In the genomic region with DNA sequence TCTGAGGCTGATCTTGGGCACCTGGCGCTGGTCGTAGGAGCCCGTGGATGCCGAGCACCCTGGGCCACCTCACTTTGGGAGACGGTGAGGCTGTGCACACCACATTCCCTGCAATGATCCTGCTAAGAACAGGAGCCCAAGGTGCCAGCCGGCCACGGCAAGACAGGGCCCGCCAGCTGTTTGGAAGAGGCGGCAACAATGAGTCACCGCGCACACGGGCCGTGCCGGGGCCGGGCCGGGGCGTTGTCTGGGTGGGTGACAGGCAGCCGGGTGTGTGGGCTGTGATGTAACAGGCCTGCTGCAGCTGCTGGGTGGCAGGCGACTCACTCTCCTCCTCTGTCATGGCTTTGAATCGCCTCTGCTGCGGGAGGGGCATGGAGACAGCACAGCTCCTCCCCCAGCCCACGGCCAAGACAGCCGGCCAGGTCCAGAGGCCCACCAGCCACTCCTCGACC, we compare ENCODE assay signal across 2 cellular contexts.
TF ChIP-seq lines count a peak whose summit lies in the region.

No MANE protein-coding gene starts in this region.

TF ChIP-seq in K562, 482 proteins besides CTCF, POLR2A, EP300 and RAD21 (continues in another document):
- TF ChIP-seq, protein P1, sequence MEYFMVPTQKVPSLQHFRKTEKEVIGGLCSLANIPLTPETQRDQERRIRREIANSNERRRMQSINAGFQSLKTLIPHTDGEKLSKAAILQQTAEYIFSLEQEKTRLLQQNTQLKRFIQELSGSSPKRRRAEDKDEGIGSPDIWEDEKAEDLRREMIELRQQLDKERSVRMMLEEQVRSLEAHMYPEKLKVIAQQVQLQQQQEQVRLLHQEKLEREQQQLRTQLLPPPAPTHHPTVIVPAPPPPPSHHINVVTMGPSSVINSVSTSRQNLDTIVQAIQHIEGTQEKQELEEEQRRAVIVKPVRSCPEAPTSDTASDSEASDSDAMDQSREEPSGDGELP (CRISPR knock-in tag; IDR thresholded peaks at IDR 0.05; ENCODE audit: borderline replicate concordance), result peak; percentile 99
- TF ChIP-seq MTA1 (IDR thresholded peaks at IDR 0.05; ENCODE audit: borderline replicate concordance) (no peak), KLF6 (CRISPR knock-in tag; IDR thresholded peaks at IDR 0.05; ENCODE audit: borderline replicate concordance) (no peak), ZNF76 (CRISPR knock-in tag; IDR thresholded peaks at IDR 0.05; ENCODE audit: borderline replicate concordance) (no peak), SREBF1 (IDR thresholded peaks at IDR 0.05; ENCODE audit: borderline replicate concordance, low read depth, low read length) (no peak), TOE1 (IDR thresholded peaks at IDR 0.05; ENCODE audit: borderline replicate concordance) (no peak), TOE1 (CRISPR knock-in tag; IDR thresholded peaks at IDR 0.05; ENCODE audit: borderline replicate concordance, low read depth) (no peak), BHLHE40 (IDR thresholded peaks at IDR 0.05; ENCODE audit: low read length) (peak; percentile 96), ESRRA (IDR thresholded peaks at IDR 0.05; ENCODE audit: borderline replicate concordance, low read depth) (no peak), ZNF79 (CRISPR knock-in tag; IDR thresholded peaks at IDR 0.05; ENCODE audit: low read depth) (no peak), FIP1L1 (IDR thresholded peaks at IDR 0.05; ENCODE audit: low read depth, low read length, poor library complexity, severe bottlenecking) (no peak), GABPA (tag; conservative IDR thresholded peaks at IDR 0.05; ENCODE audit: low read depth) (no peak)
- TF ChIP-seq, protein P2, sequence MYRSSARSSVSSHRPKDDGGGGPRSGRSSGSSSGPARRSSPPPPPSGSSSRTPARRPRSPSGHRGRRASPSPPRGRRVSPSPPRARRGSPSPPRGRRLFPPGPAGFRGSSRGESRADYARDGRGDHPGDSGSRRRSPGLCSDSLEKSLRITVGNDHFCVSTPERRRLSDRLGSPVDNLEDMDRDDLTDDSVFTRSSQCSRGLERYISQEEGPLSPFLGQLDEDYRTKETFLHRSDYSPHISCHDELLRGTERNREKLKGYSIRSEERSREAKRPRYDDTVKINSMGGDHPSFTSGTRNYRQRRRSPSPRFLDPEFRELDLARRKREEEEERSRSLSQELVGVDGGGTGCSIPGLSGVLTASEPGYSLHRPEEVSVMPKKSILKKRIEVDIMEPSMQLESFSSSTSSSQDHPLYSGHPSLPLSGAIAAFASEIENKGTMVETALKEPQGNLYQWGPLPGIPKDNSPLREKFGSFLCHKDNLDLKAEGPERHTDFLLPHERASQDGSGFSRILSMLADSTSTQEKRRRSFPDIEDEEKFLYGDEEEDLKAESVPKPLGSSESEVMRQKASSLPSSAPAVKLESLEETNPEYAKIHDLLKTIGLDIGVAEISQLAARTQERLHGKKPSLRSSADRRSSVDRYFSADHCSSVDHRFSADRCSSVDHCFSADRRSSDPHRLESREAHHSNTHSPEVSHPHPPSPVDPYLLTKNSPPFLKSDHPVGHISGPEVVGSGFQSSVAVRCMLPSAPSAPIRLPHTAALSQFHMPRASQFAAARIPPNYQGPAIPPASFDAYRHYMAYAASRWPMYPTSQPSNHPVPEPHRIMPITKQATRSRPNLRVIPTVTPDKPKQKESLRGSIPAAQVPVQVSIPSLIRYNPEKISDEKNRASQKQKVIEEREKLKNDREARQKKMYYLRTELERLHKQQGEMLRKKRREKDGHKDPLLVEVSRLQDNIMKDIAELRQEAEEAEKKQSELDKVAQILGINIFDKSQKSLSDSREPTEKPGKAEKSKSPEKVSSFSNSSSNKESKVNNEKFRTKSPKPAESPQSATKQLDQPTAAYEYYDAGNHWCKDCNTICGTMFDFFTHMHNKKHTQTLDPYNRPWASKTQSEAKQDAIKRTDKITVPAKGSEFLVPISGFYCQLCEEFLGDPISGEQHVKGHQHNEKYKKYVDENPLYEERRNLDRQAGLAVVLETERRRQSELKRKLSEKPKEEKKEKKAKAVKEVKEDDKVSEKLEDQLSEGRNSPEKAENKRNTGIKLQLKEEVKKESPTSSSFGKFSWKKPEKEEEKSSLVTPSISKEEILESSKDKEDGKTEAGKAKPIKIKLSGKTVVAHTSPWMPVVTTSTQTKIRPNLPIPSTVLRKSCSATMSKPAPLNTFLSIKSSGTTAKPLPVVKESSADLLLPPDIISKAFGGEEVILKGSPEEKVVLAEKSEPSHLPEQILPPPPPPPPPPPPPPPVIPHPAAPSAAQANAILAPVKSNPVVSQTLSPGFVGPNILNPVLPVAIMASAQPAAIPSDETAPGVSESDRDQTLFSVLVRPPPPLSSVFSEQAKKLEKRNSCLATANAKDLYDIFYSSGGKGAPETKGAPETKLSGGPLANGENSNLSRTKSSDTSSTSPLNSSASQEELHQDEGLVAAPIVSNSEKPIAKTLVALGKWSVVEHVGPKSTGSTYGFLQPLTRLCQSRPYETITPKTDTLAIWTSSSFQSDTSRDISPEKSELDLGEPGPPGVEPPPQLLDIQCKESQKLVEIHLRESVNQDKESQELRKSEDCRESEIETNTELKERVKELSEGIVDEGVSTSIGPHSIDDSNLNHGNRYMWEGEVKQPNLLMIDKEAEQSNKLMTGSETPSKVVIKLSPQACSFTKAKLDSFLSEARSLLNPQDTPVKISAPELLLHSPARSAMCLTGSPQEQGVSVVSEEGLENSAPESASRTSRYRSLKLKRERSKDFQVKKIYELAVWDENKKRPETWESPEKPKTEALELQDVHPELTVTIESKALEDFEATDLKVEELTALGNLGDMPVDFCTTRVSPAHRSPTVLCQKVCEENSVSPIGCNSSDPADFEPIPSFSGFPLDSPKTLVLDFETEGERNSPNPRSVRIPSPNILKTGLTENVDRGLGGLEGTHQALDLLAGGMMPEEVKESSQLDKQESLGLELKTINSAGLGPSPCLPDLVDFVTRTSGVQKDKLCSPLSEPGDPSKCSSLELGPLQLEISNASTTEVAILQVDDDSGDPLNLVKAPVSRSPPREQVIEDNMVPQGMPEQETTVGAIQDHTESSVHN (IDR thresholded peaks at IDR 0.05; ENCODE audit: borderline replicate concordance in 1 of 2, low read depth in 1 of 2), result peak in 1 of 2 experiments; percentile 97; a peak in 2 of 4 replicates
- TF ChIP-seq, protein P3, sequence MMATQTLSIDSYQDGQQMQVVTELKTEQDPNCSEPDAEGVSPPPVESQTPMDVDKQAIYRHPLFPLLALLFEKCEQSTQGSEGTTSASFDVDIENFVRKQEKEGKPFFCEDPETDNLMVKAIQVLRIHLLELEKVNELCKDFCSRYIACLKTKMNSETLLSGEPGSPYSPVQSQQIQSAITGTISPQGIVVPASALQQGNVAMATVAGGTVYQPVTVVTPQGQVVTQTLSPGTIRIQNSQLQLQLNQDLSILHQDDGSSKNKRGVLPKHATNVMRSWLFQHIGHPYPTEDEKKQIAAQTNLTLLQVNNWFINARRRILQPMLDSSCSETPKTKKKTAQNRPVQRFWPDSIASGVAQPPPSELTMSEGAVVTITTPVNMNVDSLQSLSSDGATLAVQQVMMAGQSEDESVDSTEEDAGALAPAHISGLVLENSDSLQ (IDR thresholded peaks at IDR 0.05), result peak; percentile 91

TF ChIP-seq in HepG2, 621 proteins besides CTCF, POLR2A, EP300 and RAD21 (continues in another document):
- no peak for TF ChIP-seq CHCHD3 (CRISPR knock-in tag; IDR thresholded peaks at IDR 0.05)
- TF ChIP-seq MYC (CRISPR knock-in tag; IDR thresholded peaks at IDR 0.05; ENCODE audit: borderline replicate concordance), result peak; percentile 24; the same call in 1 of the 2 replicates
- TF ChIP-seq THAP11 (CRISPR knock-in tag; IDR thresholded peaks at IDR 0.05), result 0 out of 2 replicates have a peak, but pooled peaks have one; percentile 20
- no peak for TF ChIP-seq SP140L (CRISPR knock-in tag; IDR thresholded peaks at IDR 0.05; ENCODE audit: borderline replicate concordance)
- TF ChIP-seq, protein P4, sequence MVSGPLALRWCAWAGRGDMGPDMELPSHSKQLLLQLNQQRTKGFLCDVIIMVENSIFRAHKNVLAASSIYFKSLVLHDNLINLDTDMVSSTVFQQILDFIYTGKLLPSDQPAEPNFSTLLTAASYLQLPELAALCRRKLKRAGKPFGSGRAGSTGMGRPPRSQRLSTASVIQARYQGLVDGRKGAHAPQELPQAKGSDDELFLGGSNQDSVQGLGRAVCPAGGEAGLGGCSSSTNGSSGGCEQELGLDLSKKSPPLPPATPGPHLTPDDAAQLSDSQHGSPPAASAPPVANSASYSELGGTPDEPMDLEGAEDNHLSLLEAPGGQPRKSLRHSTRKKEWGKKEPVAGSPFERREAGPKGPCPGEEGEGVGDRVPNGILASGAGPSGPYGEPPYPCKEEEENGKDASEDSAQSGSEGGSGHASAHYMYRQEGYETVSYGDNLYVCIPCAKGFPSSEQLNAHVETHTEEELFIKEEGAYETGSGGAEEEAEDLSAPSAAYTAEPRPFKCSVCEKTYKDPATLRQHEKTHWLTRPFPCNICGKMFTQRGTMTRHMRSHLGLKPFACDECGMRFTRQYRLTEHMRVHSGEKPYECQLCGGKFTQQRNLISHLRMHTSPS (CRISPR knock-in tag; IDR thresholded peaks at IDR 0.05; ENCODE audit: low read depth), result peak; percentile 61; the same call in 1 of the 2 replicates
- TF ChIP-seq TSC22D2 (CRISPR knock-in tag; IDR thresholded peaks at IDR 0.05; ENCODE audit: borderline replicate concordance), result no peak
- TF ChIP-seq, protein P5, sequence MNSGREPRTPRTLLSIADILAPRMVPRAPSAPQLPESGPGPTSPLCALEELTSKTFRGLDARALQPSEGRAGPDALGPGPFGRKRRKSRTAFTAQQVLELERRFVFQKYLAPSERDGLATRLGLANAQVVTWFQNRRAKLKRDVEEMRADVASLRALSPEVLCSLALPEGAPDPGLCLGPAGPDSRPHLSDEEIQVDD (CRISPR knock-in tag; IDR thresholded peaks at IDR 0.05; ENCODE audit: borderline replicate concordance), result no peak
- TF ChIP-seq ZNF607 (CRISPR knock-in tag; IDR thresholded peaks at IDR 0.05; ENCODE audit: borderline replicate concordance), result no peak
- TF ChIP-seq, protein P6, sequence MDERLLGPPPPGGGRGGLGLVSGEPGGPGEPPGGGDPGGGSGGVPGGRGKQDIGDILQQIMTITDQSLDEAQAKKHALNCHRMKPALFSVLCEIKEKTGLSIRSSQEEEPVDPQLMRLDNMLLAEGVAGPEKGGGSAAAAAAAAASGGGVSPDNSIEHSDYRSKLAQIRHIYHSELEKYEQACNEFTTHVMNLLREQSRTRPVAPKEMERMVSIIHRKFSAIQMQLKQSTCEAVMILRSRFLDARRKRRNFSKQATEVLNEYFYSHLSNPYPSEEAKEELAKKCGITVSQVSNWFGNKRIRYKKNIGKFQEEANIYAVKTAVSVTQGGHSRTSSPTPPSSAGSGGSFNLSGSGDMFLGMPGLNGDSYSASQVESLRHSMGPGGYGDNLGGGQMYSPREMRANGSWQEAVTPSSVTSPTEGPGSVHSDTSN (CRISPR knock-in tag; IDR thresholded peaks at IDR 0.05), result peak; percentile 40; the same call in 1 of the 2 replicates
- no peak for TF ChIP-seq ZNF557 (CRISPR knock-in tag; IDR thresholded peaks at IDR 0.05)
- TF ChIP-seq, protein P7, sequence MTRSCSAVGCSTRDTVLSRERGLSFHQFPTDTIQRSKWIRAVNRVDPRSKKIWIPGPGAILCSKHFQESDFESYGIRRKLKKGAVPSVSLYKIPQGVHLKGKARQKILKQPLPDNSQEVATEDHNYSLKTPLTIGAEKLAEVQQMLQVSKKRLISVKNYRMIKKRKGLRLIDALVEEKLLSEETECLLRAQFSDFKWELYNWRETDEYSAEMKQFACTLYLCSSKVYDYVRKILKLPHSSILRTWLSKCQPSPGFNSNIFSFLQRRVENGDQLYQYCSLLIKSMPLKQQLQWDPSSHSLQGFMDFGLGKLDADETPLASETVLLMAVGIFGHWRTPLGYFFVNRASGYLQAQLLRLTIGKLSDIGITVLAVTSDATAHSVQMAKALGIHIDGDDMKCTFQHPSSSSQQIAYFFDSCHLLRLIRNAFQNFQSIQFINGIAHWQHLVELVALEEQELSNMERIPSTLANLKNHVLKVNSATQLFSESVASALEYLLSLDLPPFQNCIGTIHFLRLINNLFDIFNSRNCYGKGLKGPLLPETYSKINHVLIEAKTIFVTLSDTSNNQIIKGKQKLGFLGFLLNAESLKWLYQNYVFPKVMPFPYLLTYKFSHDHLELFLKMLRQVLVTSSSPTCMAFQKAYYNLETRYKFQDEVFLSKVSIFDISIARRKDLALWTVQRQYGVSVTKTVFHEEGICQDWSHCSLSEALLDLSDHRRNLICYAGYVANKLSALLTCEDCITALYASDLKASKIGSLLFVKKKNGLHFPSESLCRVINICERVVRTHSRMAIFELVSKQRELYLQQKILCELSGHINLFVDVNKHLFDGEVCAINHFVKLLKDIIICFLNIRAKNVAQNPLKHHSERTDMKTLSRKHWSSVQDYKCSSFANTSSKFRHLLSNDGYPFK (CRISPR knock-in tag; IDR thresholded peaks at IDR 0.05; ENCODE audit: borderline replicate concordance), result 0 out of 2 replicates have a peak, but pooled peaks have one; percentile 33
- TF ChIP-seq SAP130 (CRISPR knock-in tag; IDR thresholded peaks at IDR 0.05; ENCODE audit: low read depth), result peak; percentile 84
- TF ChIP-seq, protein P8, sequence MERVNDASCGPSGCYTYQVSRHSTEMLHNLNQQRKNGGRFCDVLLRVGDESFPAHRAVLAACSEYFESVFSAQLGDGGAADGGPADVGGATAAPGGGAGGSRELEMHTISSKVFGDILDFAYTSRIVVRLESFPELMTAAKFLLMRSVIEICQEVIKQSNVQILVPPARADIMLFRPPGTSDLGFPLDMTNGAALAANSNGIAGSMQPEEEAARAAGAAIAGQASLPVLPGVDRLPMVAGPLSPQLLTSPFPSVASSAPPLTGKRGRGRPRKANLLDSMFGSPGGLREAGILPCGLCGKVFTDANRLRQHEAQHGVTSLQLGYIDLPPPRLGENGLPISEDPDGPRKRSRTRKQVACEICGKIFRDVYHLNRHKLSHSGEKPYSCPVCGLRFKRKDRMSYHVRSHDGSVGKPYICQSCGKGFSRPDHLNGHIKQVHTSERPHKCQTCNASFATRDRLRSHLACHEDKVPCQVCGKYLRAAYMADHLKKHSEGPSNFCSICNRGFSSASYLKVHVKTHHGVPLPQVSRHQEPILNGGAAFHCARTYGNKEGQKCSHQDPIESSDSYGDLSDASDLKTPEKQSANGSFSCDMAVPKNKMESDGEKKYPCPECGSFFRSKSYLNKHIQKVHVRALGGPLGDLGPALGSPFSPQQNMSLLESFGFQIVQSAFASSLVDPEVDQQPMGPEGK (CRISPR knock-in tag; IDR thresholded peaks at IDR 0.05), result peak; percentile 43
- 0 out of 2 replicates have a peak, but pooled peaks have one; percentile 25 for TF ChIP-seq ZNF501 (CRISPR knock-in tag; IDR thresholded peaks at IDR 0.05)
